9 cellular contexts compared by ENCODE assay signal in the genomic region with DNA sequence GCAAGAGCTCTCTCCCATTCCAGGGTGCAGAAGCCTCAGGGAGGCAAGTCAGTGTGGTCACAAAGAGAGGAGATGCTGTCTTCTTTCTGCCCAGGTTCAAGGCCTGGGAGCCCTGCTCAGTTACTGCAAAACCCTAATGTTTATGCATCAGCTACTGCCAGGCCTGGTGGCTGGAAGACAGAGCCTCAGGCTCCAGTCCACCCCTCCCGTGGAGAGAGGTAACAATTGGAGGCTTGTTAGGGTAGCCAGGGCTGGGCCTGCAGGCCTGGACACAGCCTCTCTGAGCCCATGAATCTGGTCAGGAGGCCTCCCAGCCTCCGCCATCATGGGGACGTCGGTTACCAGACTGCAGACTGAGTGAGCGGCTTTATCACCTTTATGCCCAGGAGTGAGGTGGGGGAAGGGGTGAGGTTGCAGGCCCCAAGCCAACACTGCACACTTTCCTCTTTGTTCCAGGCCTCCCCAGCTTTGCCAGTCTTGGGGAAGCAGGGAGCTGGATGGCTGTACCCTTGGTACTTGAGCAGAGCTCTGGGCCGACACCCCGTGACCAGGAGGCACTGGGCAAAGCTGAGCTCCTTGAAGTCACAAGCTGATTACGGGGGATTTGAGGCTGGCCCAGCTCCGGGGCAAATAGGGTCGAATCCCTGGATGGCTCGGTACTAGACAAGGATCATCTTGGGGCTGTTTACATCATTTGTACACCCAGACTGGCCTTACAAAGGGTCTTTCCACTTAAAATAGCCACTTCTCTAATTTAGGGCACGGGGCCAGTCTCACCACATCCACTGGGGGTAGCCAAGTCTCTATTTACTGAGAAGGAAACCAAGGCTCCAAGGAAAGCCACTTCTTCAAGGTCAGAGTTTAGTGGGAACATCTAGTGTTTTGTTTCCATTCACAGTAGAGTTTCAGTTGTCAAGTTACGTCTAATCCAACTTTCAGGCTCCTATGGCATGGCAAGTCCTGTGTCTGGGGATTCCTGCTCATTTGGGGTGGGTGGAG. TPM values are rescaled to one million over a fixed set of nuclear protein-coding genes. Genes with fewer than 3 reads are reported as not detected.
DNase-seq lines count a peak whose midpoint lies in the region; ATAC-seq, FAIRE-seq and TF ChIP-seq lines count a peak whose summit lies in the region.
"Had no signal": no experiment of that assay in that cellular context is flagged by ENCODE, and none has a peak within 500 bp of the region (broad histone marks: within the 10 kb centered on the region; RNA-seq: fewer than 3 reads in every experiment).

No MANE protein-coding gene starts in this region.

- H3K27ac ChIP-seq in CD4-positive, alpha-beta memory T cell (ENCODE audit: low read depth, low read length), result peak overlapping the region; percentile 50
- peak overlapping the region; percentile 64 for H3K27ac ChIP-seq in K562 (ENCODE audit: extremely low read depth, low read depth, low read length)

- peaks cover 57 to 88% (median 74%) of the 10 kb centered on the region in 4 donors for H3K4me1 Mint-ChIP-seq in CD4-positive, alpha-beta memory T cell
- H3K4me1 Mint-ChIP-seq in natural killer cell, result peaks cover 74 to 79% of the 10 kb centered on the region in 2 donors

- DNase-seq in CD4-positive, alpha-beta memory T cell, result no peak
- DNase-seq in K562 (ENCODE audit: extremely low read depth in 1 of 4, low spot score in 3 of 4), result no peak
- DNase-seq in natural killer cell, result no peak
- DNase-seq in cortex of kidney (lab: John Stamatoyannopoulos, UW), result no peak
- no peak for DNase-seq in urothelium cell line (ENCODE audit: low spot score)
- DNase-seq in NCI-H2227 treated with DMSO at 0.1 percent for 48 hours (lab: John Stamatoyannopoulos, UW), result no peak

- intact Hi-C loops in CD4-positive, alpha-beta memory T cell (cut with micrococcal nuclease), result no loop called here
- intact Hi-C loops in K562 (cut with micrococcal nuclease) (loop anchor here (1.0 kb wide), 1 partner anchor 22 kb away; no protein-coding TSS in a partner anchor), natural killer cell (cut with micrococcal nuclease) (no loop called here)

- H3K4me2 ChIP-seq in Loucy (ENCODE audit: low read depth, low read length, poor library complexity, severe bottlenecking), result peak overlapping the region; percentile 99
- H3K4me2 ChIP-seq in K562 (ENCODE audit: insufficient read depth, low read length), result peak overlapping the region; percentile 74

- no peaks in the 10 kb centered on the region for H3F3A ChIP-seq in Loucy (ENCODE audit: low read depth)

- no peaks in the 10 kb centered on the region for H3K9me3 Mint-ChIP-seq in CD4-positive, alpha-beta memory T cell
- H3K9me3 Mint-ChIP-seq in natural killer cell, result no peaks in the 10 kb centered on the region

- no peaks in the 10 kb centered on the region for H3K9me2 ChIP-seq in Loucy (replicated peaks; ENCODE audit: low read depth, low read length)

- ATAC-seq in K562, result peak; percentile 1; the same call in 1 of the 3 replicates
- no peak for ATAC-seq in natural killer cell
- no peak for ATAC-seq in GM19455 (IDR thresholded peaks at IDR 0.05; ENCODE audit: unreplicated experiment)

- peaks cover 52% of the 10 kb centered on the region for H3K9me1 ChIP-seq in K562 (ENCODE audit: control insufficient read depth, insufficient read depth, low read length)

- no peak for TF ChIP-seq POLR2A in K562 (conservative IDR thresholded peaks at IDR 0.05)

- peaks cover 90% of the 10 kb centered on the region for H4K20me1 ChIP-seq in Loucy (ENCODE audit: insufficient read depth, low read length, poor library complexity, severe bottlenecking)
- H4K20me1 ChIP-seq in K562 (replicated peaks; ENCODE audit: control insufficient read depth, insufficient read depth, low read length), result peaks cover 76% of the 10 kb centered on the region

- in situ Hi-C loops in K562 (cut with MboI), result no loop called here

- H3K4me1 ChIP-seq in CD4-positive, alpha-beta memory T cell (ENCODE audit: insufficient read depth, low read length), result peaks cover 84% of the 10 kb centered on the region
- H3K4me1 ChIP-seq in Loucy (ENCODE audit: insufficient read depth, low read length, poor library complexity, severe bottlenecking), result peaks cover 80% of the 10 kb centered on the region
- peaks cover 68 to 69% of the 10 kb centered on the region in 2 experiments for H3K4me1 ChIP-seq in K562 (replicated peaks in 1 of 2; ENCODE audit: control insufficient read depth in 2 of 2, insufficient read depth in 2 of 2, low read length in 2 of 2)

- no peak for FAIRE-seq in K562 (lab: Jason Lieb, UNC)
- no peak for FAIRE-seq in urothelium cell line (lab: Jason Lieb, UNC)
- FAIRE-seq: H54 had no signal

- peak overlapping the region in 7 of 8 donors; percentile 17 to 72 (median 57) for H3K4me3 Mint-ChIP-seq in CD4-positive, alpha-beta memory T cell
- H3K4me3 Mint-ChIP-seq in natural killer cell, result peak overlapping the region; percentile 47

- H3K9me3 ChIP-seq in CD4-positive, alpha-beta memory T cell (ENCODE audit: control insufficient read depth in 1 of 2, low read length in 2 of 2), result no peaks in the 10 kb centered on the region
- no peaks in the 10 kb centered on the region for H3K9me3 ChIP-seq in Loucy (ENCODE audit: insufficient read depth, low read depth, low read length)
- H3K9me3 ChIP-seq in K562 (replicated peaks; ENCODE audit: control insufficient read depth, insufficient read depth, low read depth, low read length), result no peaks in the 10 kb centered on the region

- WGBS in K562 (ENCODE audit: insufficient coverage, low coverage, missing lambda C conversion rate), result 71% methylated on average over 13 of the region's 13 CpGs

- H3K9ac ChIP-seq in Loucy (ENCODE audit: low read depth, low read length, poor library complexity, severe bottlenecking) (peak overlapping the region; percentile 62), K562 (ENCODE audit: insufficient read depth in 1 of 2, low read depth in 2 of 2, low read length in 2 of 2) (peak overlapping the region; percentile 6 to 88; a peak in 3 of 4 replicates)

- H3K27me3 Mint-ChIP-seq in CD4-positive, alpha-beta memory T cell, result no peaks in the 10 kb centered on the region
- H3K27me3 Mint-ChIP-seq in natural killer cell (ENCODE audit: low read depth in 2 of 2), result no peaks in the 10 kb centered on the region

- TF ChIP-seq CTCF in Loucy (conservative IDR thresholded peaks at IDR 0.05; ENCODE audit: low read length) (no peak), K562 (IDR thresholded peaks at IDR 0.05 in 2 of 3, conservative IDR thresholded peaks at IDR 0.05 in 1 of 3; ENCODE audit: insufficient read depth in 2 of 3, low read depth in 1 of 3, low read length in 3 of 3) (peak in 1 of 3 experiments; percentile 19; a peak in 2 of 6 replicates), natural killer cell (IDR thresholded peaks at IDR 0.05) (no peak)

- no peak for TF ChIP-seq RAD21 in K562 (CRISPR knock-in tag; conservative IDR thresholded peaks at IDR 0.05 in 1 of 2, IDR thresholded peaks at IDR 0.05 in 1 of 2)

- peak overlapping the region; percentile 51 to 97 (median 68) for H3K27ac Mint-ChIP-seq in CD4-positive, alpha-beta memory T cell
- peak overlapping the region; percentile 89 to 91 for H3K27ac Mint-ChIP-seq in natural killer cell

- peaks cover 5% of the 10 kb centered on the region for H3K36me3 ChIP-seq in CD4-positive, alpha-beta memory T cell (ENCODE audit: insufficient read depth, low read length)
- H3K36me3 ChIP-seq in Loucy (ENCODE audit: insufficient read depth, low read length) (no peaks in the 10 kb centered on the region; the same call in 1 of the 2 replicates), K562 (ENCODE audit: control insufficient read depth, insufficient read depth, low read length) (peaks cover 76% of the 10 kb centered on the region)

- POLR2A ChIA-PET in CD4-positive, alpha-beta memory T cell (lab: Charles Lee; ENCODE audit: partially characterized antibody), result interaction anchor here (0.5 to 23.8 kb wide), 6 partner anchors 12 to 120 kb away, joined by 3 to 555 read pairs (median 6); no protein-coding TSS in a partner anchor
- POLR2A ChIA-PET in K562 (lab: Yijun Ruan, JAX), result interaction anchor here (0.6 to 6.6 kb wide), 14 partner anchors 9 to 176 kb away, joined by 3 to 48 read pairs (median 4); partner anchors contain the start of genes ERMAP, SVBP and ZNF691

- H3K4me3 ChIP-seq in CD4-positive, alpha-beta memory T cell (ENCODE audit: low read length in 2 of 2), result peak overlapping the region in 1 of 2 donors; percentile 38
- H3K4me3 ChIP-seq in Loucy (ENCODE audit: low read length, poor library complexity, severe bottlenecking) (peak overlapping the region; percentile 87), K562 (no peak overlapping the region)

- H2AFZ ChIP-seq in Loucy (ENCODE audit: low read length), result no peak overlapping the region
- no peak overlapping the region for H2AFZ ChIP-seq in K562 (ENCODE audit: low read depth, low read length)

- no TSS peak for BruUV-seq in K562 (replicated peaks; lab: Mats Ljungman, UMichigan)

- H3K79me2 ChIP-seq in Loucy (ENCODE audit: insufficient read depth, low read length) (peaks cover 100% of the 10 kb centered on the region), K562 (ENCODE audit: control insufficient read depth, insufficient read depth, low read length) (peaks cover 100% of the 10 kb centered on the region)

- CTCF ChIA-PET in CD4-positive, alpha-beta memory T cell (lab: Charles Lee; ENCODE audit: partially characterized antibody), result interaction anchor here (0.6 to 5.9 kb wide), 12 partner anchors 10 to 120 kb away, joined by 3 to 42 read pairs (median 4); no protein-coding TSS in a partner anchor
- CTCF ChIA-PET in K562 (lab: Yijun Ruan, JAX; ENCODE audit: low intra/inter-chr PET ratio), result no interaction called here

- no peaks in the 10 kb centered on the region for H3K27me3 ChIP-seq in CD4-positive, alpha-beta memory T cell (ENCODE audit: insufficient read depth, low read length)
- H3K27me3 ChIP-seq in Loucy (ENCODE audit: insufficient read depth, low read length, poor library complexity, severe bottlenecking), result no peaks in the 10 kb centered on the region
- H3K27me3 ChIP-seq in K562 (ENCODE audit: control insufficient read depth in 2 of 2, insufficient read depth in 2 of 2, low read length in 2 of 2), result no peaks in the 10 kb centered on the region

- H3K36me3 Mint-ChIP-seq in CD4-positive, alpha-beta memory T cell, result peaks cover 13 to 20% of the 10 kb centered on the region in 2 donors
- no peaks in the 10 kb centered on the region for H3K36me3 Mint-ChIP-seq in natural killer cell

- TF ChIP-seq EP300 in K562 (IDR thresholded peaks at IDR 0.05; ENCODE audit: low read length), result no peak

RNA-seq across cellular contexts. Expression of gene SLC2A1, which starts 5.2 kb away (rescaled TPM):
- 10 to 100 TPM; 57.5 to 58.4 TPM for total RNA-seq in CD4-positive, alpha-beta memory T cell
- 10 to 100 TPM; 22.7 to 29.9 TPM for polyA plus RNA-seq in CD4-positive, alpha-beta memory T cell
- total RNA-seq in K562 (2011; cell fraction: chromatin; rRNA removed; ENCODE audit: low replicate concordance), result 278 and 566 TPM in 2 replicates
- 420 and 508 TPM in 2 replicates for total RNA-seq in K562 (2011; cell fraction: nucleolus; rRNA removed)
- 435 and 495 TPM in 2 replicates for total RNA-seq in K562 (2011; cell fraction: nucleoplasm; rRNA removed)
- total RNA-seq in K562 (2014; rRNA removed) (93.1 and 145 TPM in 2 replicates), K562 (2014; rRNA removed; fragmentation: Illumina TruSeq; extraction: Trizol) (39.4 and 42.8 TPM in 2 replicates), K562 (2015; rRNA removed; fragmentation: Illumina TruSeq; extraction: Trizol) (34.9 and 37.4 TPM in 2 replicates), K562 (2021) (141 and 153 TPM in 2 replicates), natural killer cell (100 to 1,000 TPM in 1 of 3 donors, 10 to 100 TPM in 2; 94.7 to 143 (median 95.1) TPM)
- polyA plus RNA-seq in K562 (2011; rRNA removed) (53.4 and 142 TPM in 2 replicates), K562 (2014; fragmentation: Illumina TruSeq; extraction: Trizol) (73.4 and 73.6 TPM in 2 replicates), K562 (2014; fragmentation: Nextera tagmentation; extraction: Ambion mirVana) (10 to 100 TPM; 12.6 to 22.9 TPM), K562 (2014; rRNA removed) (48.0 and 52.8 TPM in 2 replicates)
- polyA plus RNA-seq in K562 (2011; cell fraction: cytosol; rRNA removed), result 95.7 and 144 TPM in 2 replicates
- 174 and 230 TPM in 2 replicates for polyA plus RNA-seq in K562 (2011; cell fraction: nucleus; rRNA removed)
- polyA plus RNA-seq in K562 (2012), result 54.8 and 81.2 TPM in 2 replicates
- polyA minus RNA-seq in K562 (2011; rRNA and poly(A)+ RNA removed), result 56.6 and 73.8 TPM in 2 replicates
- polyA minus RNA-seq in K562 (2011; cell fraction: cytosol; rRNA and poly(A)+ RNA removed), result 98.1 and 111 TPM in 2 replicates
- polyA minus RNA-seq in K562 (2011; cell fraction: nucleus; rRNA and poly(A)+ RNA removed), result 86.4 and 99.1 TPM in 2 replicates
